In the genomic region with DNA sequence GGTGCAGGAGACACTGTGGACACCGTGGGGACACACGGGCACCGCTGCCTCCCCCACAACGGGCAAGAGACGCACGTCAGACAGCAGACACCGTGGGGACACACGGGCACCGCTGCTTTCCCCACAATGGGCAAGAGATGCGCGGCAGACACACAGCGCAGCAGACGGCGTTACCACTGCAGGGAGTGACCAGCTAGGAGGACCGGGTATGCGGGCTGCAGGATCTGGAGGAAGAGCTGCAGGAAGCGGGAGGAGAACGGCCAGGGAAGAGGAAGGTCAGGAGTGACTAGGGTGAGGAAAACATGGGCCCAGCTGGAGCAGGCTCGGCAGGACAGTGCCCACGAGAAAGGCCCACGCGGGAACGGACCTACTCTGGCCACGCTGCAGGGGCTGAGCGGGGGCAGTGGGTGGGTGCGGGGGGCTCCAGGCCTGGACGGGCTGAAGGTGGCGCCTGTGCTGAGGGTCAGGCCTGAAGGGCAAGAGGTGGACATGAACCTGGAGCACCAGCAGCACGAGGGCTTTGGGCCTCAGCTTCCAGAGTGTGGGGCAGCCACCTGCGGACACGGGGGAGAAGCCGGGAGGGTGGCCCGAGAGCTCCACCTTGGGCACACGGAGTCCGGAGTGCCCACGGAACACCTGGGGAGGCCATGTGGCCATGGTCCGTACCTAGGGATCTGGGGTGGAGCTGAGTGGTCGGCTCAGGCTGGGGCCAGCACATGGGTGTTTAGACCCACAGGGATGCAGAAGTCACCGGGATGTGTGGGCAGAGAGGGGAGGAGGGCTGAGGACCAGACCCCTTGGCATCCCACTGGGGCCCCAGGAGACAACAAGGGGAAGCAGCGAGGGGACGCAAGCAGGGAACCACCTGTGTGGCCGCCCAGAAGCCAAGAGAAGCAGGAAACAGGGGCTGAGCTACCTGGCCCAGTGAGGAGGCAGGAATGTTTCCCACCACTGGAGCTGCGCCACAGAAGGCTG, we compare ENCODE assay signal across 21 cellular contexts. TPM values are rescaled to one million over a fixed set of nuclear protein-coding genes. Genes with fewer than 3 reads are reported as not detected.
A peak's percentile ranks its signal among the peaks of the same experiment; 100 is the strongest.
DNase-seq lines count a peak whose midpoint lies in the region; ATAC-seq and TF ChIP-seq lines count a peak whose summit lies in the region.
"Had no signal": no experiment of that assay in that cellular context is flagged by ENCODE, and none has a peak within 500 bp of the region (broad histone marks: within the 10 kb centered on the region; RNA-seq: fewer than 3 reads in every experiment).

No MANE protein-coding gene starts in this region.

- TF ChIP-seq CTCF in nephron progenitor cell (IDR thresholded peaks at IDR 0.05) = no peak

- no peaks in the 10 kb centered on the region for H3K9me3 Mint-ChIP-seq in nephron progenitor cell
- H3K9me3 Mint-ChIP-seq: activated T-helper 2 cell treated with anti-CD3 and anti-CD28 coated beads, Interferon-gamma antibody, Interleukin-2, Interleukin-4, amounts not matched to agents 10 μg/mL and 5 μg/mL and 100 μg/mL, durations not matched to agents 14 hours and 24 hours and 36 hours; IgD-negative memory B cell; nephron had no signal

- peaks cover under 1% of the 10 kb centered on the region for H3K4me1 Mint-ChIP-seq in nephron progenitor cell

- no peaks in the 10 kb centered on the region for H3K27me3 Mint-ChIP-seq in nephron progenitor cell (ENCODE audit: low read depth, poor library complexity)
- H3K27me3 Mint-ChIP-seq: IgD-negative memory B cell had no signal

- no peak overlapping the region for H3K4me3 Mint-ChIP-seq in nephron progenitor cell
- H3K4me3 Mint-ChIP-seq: nephron had no signal

- H3K36me3 Mint-ChIP-seq in nephron progenitor cell (ENCODE audit: low read depth) = peaks cover 5% of the 10 kb centered on the region

- DNase-seq in cardiac septum (ENCODE audit: low spot score) = peak; percentile 56
- no peak for DNase-seq in Right ventricle myocardium superior
- peak; percentile 13 for DNase-seq in dermis blood vessel endothelial cell
- peak; percentile 1 for DNase-seq in nephron progenitor cell
- DNase-seq in DMS79 (lab: John Stamatoyannopoulos, UW) = no peak
- DNase-seq: activated CD4-positive, alpha-beta T cell treated with anti-CD3 and anti-CD28 coated beads, Interleukin-2, amount 50 U/mL, for 1 hour; mesendoderm; stimulated activated CD4-positive, alpha-beta T cell treated with anti-CD3 and anti-CD28 coated beads, Interleukin-4, amount 100 ng/mL, for 4 hours had no signal

- intact Hi-C loops in cardiac septum (cut with DNase I) = no loop called here
- intact Hi-C loops in Right ventricle myocardium superior (cut with DNase I) = no loop called here

- peak overlapping the region; percentile 59 for H3K27ac ChIP-seq in temporal lobe (ENCODE audit: low read depth, low read length)
- H3K27ac ChIP-seq: adrenal gland, BLaER1, cardiac muscle cell, epithelial cell of prostate, HL-60, SJSA1, VCaP had no signal

- no peak overlapping the region for H3K27ac Mint-ChIP-seq in nephron progenitor cell
- H3K27ac Mint-ChIP-seq: activated T-helper 2 cell treated with anti-CD3 and anti-CD28 coated beads, Interferon-gamma antibody, Interleukin-2, Interleukin-4, amounts not matched to agents 10 μg/mL and 5 μg/mL and 100 μg/mL, durations not matched to agents 14 hours and 24 hours and 36 hours; nephron had no signal

- ATAC-seq in Right ventricle myocardium superior (ENCODE audit: poor library complexity) = no peak
- no peak for ATAC-seq in GM21576 (IDR thresholded peaks at IDR 0.05; ENCODE audit: unreplicated experiment)
- no peak for ATAC-seq in GM21737 (IDR thresholded peaks at IDR 0.05; ENCODE audit: unreplicated experiment)

RNA-seq across cellular contexts. Expression of a gene that starts 16.5 kb away (rescaled TPM):
- total RNA-seq in cardiac septum = 46.9 TPM
- 49.9 TPM for total RNA-seq in Right ventricle myocardium superior
- total RNA-seq in dermis blood vessel endothelial cell = 24.8 and 40.6 TPM in 2 replicates
- total RNA-seq in temporal lobe = 21.4 TPM

Comparison
In these comparisons a context has a peak if more than half of its experiments do, and no peak if none do; other contexts are left out.
1. DNase-seq: peak in cardiac septum (single experiment), dermis blood vessel endothelial cell (single experiment) and nephron progenitor cell (single experiment); none in Right ventricle myocardium superior (single experiment) and DMS79 (single experiment).